In the genomic region with DNA sequence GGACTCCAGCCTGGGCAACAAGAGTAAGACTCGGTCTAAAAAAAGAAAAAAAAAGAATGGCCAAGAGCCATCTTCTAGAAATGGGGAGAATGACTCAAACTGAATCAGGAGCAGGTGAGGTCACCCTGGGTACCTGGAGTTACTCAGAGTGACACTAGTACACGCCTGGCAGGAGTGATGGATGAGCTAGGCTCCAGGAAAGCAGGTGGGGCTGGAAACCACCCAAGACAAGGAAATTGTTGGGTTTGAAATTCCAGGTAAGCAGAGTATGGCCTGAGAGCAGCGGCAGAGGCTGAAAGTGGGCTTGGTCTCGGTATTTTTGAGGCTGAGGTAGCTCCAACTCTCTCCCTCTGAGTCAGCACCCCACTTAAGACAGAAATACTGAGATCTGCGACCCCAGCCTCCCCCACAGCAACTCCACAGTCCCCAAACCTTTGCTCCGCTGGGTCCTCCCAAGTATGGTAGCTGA, we compare ENCODE assay signal across 10 cellular contexts. TPM values are rescaled to one million over a fixed set of nuclear protein-coding genes. Genes with fewer than 3 reads are reported as not detected.
A peak's percentile ranks its signal among the peaks of the same experiment; 100 is the strongest.
DNase-seq lines count a peak whose midpoint lies in the region; ATAC-seq and TF ChIP-seq lines count a peak whose summit lies in the region.
"Had no signal": no experiment of that assay in that cellular context is flagged by ENCODE, and none has a peak within 500 bp of the region (broad histone marks: within the 10 kb centered on the region; RNA-seq: fewer than 3 reads in every experiment).

No MANE protein-coding gene starts in this region.

- H3K27me3 Mint-ChIP-seq in activated T-helper 1 cell treated with anti-CD3 and anti-CD28 coated beads, Interleukin-12 subunit alpha, Interleukin-12 subunit beta, Interleukin-2, Interleukin-4 antibody, amounts not matched to agents 30 ng/mL and 10 ng/mL and 1 ng/mL, durations not matched to agents 14 hours and 24 hours and 36 hours (ENCODE audit: insufficient read depth), result no peaks in the 10 kb centered on the region
- H3K27me3 Mint-ChIP-seq in mesothelial cell of epicardium (ENCODE audit: low read depth), result no peaks in the 10 kb centered on the region

- H3K27me3 ChIP-seq in vagina, result no peaks in the 10 kb centered on the region

- H3K27ac ChIP-seq in vagina, result peak overlapping the region; percentile 49

- no peaks in the 10 kb centered on the region for H3K9me3 ChIP-seq in vagina

- ATAC-seq in HG03354 (IDR thresholded peaks at IDR 0.05; ENCODE audit: poor library complexity, severe bottlenecking, unreplicated experiment) (no peak), GM18907 (IDR thresholded peaks at IDR 0.05; ENCODE audit: unreplicated experiment) (no peak)

- no peak for TF ChIP-seq CTCF in mesothelial cell of epicardium (IDR thresholded peaks at IDR 0.05; ENCODE audit: unreplicated experiment)
- no peak for TF ChIP-seq CTCF in vagina (IDR thresholded peaks at IDR 0.05)

- H3K4me1 ChIP-seq in vagina, result peaks cover 9% of the 10 kb centered on the region

- H3K27ac Mint-ChIP-seq in activated T-helper 1 cell treated with anti-CD3 and anti-CD28 coated beads, Interleukin-12 subunit alpha, Interleukin-12 subunit beta, Interleukin-2, Interleukin-4 antibody, amounts not matched to agents 30 ng/mL and 10 ng/mL and 1 ng/mL, durations not matched to agents 14 hours and 24 hours and 36 hours, result peak overlapping the region; percentile 100
- H3K27ac Mint-ChIP-seq in mesothelial cell of epicardium, result peak overlapping the region; percentile 88

- no peak overlapping the region for H3K4me3 ChIP-seq in vagina

- H3K4me3 Mint-ChIP-seq in activated T-helper 1 cell treated with anti-CD3 and anti-CD28 coated beads, Interleukin-12 subunit alpha, Interleukin-12 subunit beta, Interleukin-2, Interleukin-4 antibody, amounts not matched to agents 30 ng/mL and 10 ng/mL and 1 ng/mL, durations not matched to agents 14 hours and 24 hours and 36 hours, result peak overlapping the region; percentile 45
- no peak overlapping the region for H3K4me3 Mint-ChIP-seq in mesothelial cell of epicardium

- peaks cover 59% of the 10 kb centered on the region for H3K4me1 Mint-ChIP-seq in activated T-helper 1 cell treated with anti-CD3 and anti-CD28 coated beads, Interleukin-12 subunit alpha, Interleukin-12 subunit beta, Interleukin-2, Interleukin-4 antibody, amounts not matched to agents 30 ng/mL and 10 ng/mL and 1 ng/mL, durations not matched to agents 14 hours and 24 hours and 36 hours (ENCODE audit: low read depth)
- H3K4me1 Mint-ChIP-seq in mesothelial cell of epicardium, result peaks cover 14% of the 10 kb centered on the region

- DNase-seq in stimulated activated CD4-positive, alpha-beta T cell treated with anti-CD3 and anti-CD28 coated beads, Interleukin-15, amount 100 ng/mL, for 48 hours (ENCODE audit: low read depth in 2 of 2), result peak; percentile 65 to 70
- DNase-seq in stimulated activated CD4-positive, alpha-beta T cell treated with anti-CD3 and anti-CD28 coated beads, Interleukin-2, amount 100 ng/mL, for 48 hours, result no peak
- DNase-seq in activated T-helper 1 cell treated with anti-CD3 and anti-CD28 coated beads, Interleukin-12 subunit alpha, Interleukin-12 subunit beta, Interleukin-2, Interleukin-4 antibody, amounts not matched to agents 30 ng/mL and 10 ng/mL and 1 ng/mL, durations not matched to agents 14 hours and 24 hours and 36 hours (ENCODE audit: low spot score), result no peak
- DNase-seq in mesothelial cell of epicardium (ENCODE audit: low spot score in 2 of 2, unreplicated experiment in 2 of 2) (no peak), vagina (ENCODE audit: extremely low spot score in 2 of 2) (no peak), SIG-M5 treated with dmso at 0.1 percent for 504 hours (lab: John Stamatoyannopoulos, UW; ENCODE audit: unreplicated experiment) (no peak)
- DNase-seq: midbrain, NCI-H2171 treated with DMSO at 0.1 percent for 48 hours had no signal

- peaks cover 3% of the 10 kb centered on the region for H3K36me3 Mint-ChIP-seq in activated T-helper 1 cell treated with anti-CD3 and anti-CD28 coated beads, Interleukin-12 subunit alpha, Interleukin-12 subunit beta, Interleukin-2, Interleukin-4 antibody, amounts not matched to agents 30 ng/mL and 10 ng/mL and 1 ng/mL, durations not matched to agents 14 hours and 24 hours and 36 hours (ENCODE audit: low read depth)
- no peaks in the 10 kb centered on the region for H3K36me3 Mint-ChIP-seq in mesothelial cell of epicardium

- no peaks in the 10 kb centered on the region for H3K36me3 ChIP-seq in vagina

- no peaks in the 10 kb centered on the region for H3K9me3 Mint-ChIP-seq in activated T-helper 1 cell treated with anti-CD3 and anti-CD28 coated beads, Interleukin-12 subunit alpha, Interleukin-12 subunit beta, Interleukin-2, Interleukin-4 antibody, amounts not matched to agents 30 ng/mL and 10 ng/mL and 1 ng/mL, durations not matched to agents 14 hours and 24 hours and 36 hours
- no peaks in the 10 kb centered on the region for H3K9me3 Mint-ChIP-seq in mesothelial cell of epicardium

- intact Hi-C loops in activated T-helper 1 cell treated with anti-CD3 and anti-CD28 coated beads, Interleukin-12 subunit alpha, Interleukin-12 subunit beta, Interleukin-2, Interleukin-4 antibody, amounts not matched to agents 30 ng/mL and 10 ng/mL and 1 ng/mL, durations not matched to agents 14 hours and 24 hours and 36 hours (cut with micrococcal nuclease), result loop anchor here (1.0 kb wide), 3 partner anchors 9 to 31 kb away; a partner anchor contains a TSS
- intact Hi-C loops in vagina (cut with DNase I), result no loop called here

- TF ChIP-seq POLR2A in vagina (IDR thresholded peaks at IDR 0.05), result no peak

RNA-seq across cellular contexts. Expression of a gene that starts 18.5 kb away (rescaled TPM):
- total RNA-seq in activated T-helper 1 cell treated with anti-CD3 and anti-CD28 coated beads, Interleukin-12 subunit alpha, Interleukin-12 subunit beta, Interleukin-2, Interleukin-4 antibody, amounts not matched to agents 30 ng/mL and 10 ng/mL and 1 ng/mL, durations not matched to agents 14 hours and 24 hours and 36 hours, result 178 and 183 TPM in 2 replicates
- 61.6 to 62.5 TPM (median 61.9 TPM) in 3 replicates for total RNA-seq in mesothelial cell of epicardium
- total RNA-seq in vagina, result 1,063 TPM

Comparison
In these comparisons a context has a peak if more than half of its experiments do, and no peak if none do; other contexts are left out.
1. DNase-seq: peak in stimulated activated CD4-positive, alpha-beta T cell treated with anti-CD3 and anti-CD28 coated beads, Interleukin-15, amount 100 ng/mL, for 48 hours (2 of 2); none in stimulated activated CD4-positive, alpha-beta T cell treated with anti-CD3 and anti-CD28 coated beads, Interleukin-2, amount 100 ng/mL, for 48 hours (0 of 2), activated T-helper 1 cell treated with anti-CD3 and anti-CD28 coated beads, Interleukin-12 subunit alpha, Interleukin-12 subunit beta, Interleukin-2, Interleukin-4 antibody, amounts not matched to agents 30 ng/mL and 10 ng/mL and 1 ng/mL, durations not matched to agents 14 hours and 24 hours and 36 hours (single experiment), mesothelial cell of epicardium (0 of 2), vagina (0 of 2) and SIG-M5 treated with dmso at 0.1 percent for 504 hours (single experiment).